ENCODE assay signal across 10 cellular contexts in genomic region chr17:3659541-3660111, GRCh38. TPM values are rescaled to one million over a fixed set of nuclear protein-coding genes. Genes with fewer than 3 reads are reported as not detected.
DNase-seq lines count a peak whose midpoint lies in the region; ATAC-seq and TF ChIP-seq lines count a peak whose summit lies in the region.
"Had no signal": no experiment of that assay in that cellular context is flagged by ENCODE, and none has a peak within 500 bp of the region (broad histone marks: within the 10 kb centered on the region; RNA-seq: fewer than 3 reads in every experiment).

No MANE protein-coding gene starts in this region.

- ATAC-seq in naive thymus-derived CD8-positive, alpha-beta T cell: no peak

- no peaks in the 10 kb centered on the region for H3K27me3 ChIP-seq in SJSA1 (replicated peaks)

- POLR2A ChIA-PET in naive thymus-derived CD8-positive, alpha-beta T cell (lab: Charles Lee): no interaction called here

- TF ChIP-seq CTCF in fibroblast of mammary gland (conservative IDR thresholded peaks at IDR 0.05; ENCODE audit: control insufficient read depth, insufficient read depth, low read depth, low read length): peak; percentile 39

- H3K4me1 Mint-ChIP-seq in naive thymus-derived CD8-positive, alpha-beta T cell: no peaks in the 10 kb centered on the region

- no peaks in the 10 kb centered on the region for H3K36me3 Mint-ChIP-seq in naive thymus-derived CD8-positive, alpha-beta T cell

- peaks cover 69% of the 10 kb centered on the region for H3K36me3 ChIP-seq in SJSA1

- no peaks in the 10 kb centered on the region for H3K9me3 Mint-ChIP-seq in naive thymus-derived CD8-positive, alpha-beta T cell

- DNase-seq in AG08395 (ENCODE audit: low spot score) (peak; percentile 95), SJSA1 (ENCODE audit: low read depth in 1 of 2, low spot score in 2 of 2) (peak; percentile 85 to 90), fibroblast of mammary gland (ENCODE audit: low read depth) (peak; percentile 96), non-pigmented ciliary epithelial cell (ENCODE audit: low read depth) (peak; percentile 60), occipital lobe (lab: John Stamatoyannopoulos, UW) (no peak), NCI-H510A (lab: John Stamatoyannopoulos, UW) (no peak), NCI-H2081 treated with DMSO at 0.1 percent for 48 hours (lab: John Stamatoyannopoulos, UW) (no peak)
- no peak for DNase-seq in naive thymus-derived CD8-positive, alpha-beta T cell
- DNase-seq: central memory CD4-positive, alpha-beta T cell; stimulated activated CD4-positive, alpha-beta T cell treated with anti-CD3 and anti-CD28 coated beads, Interleukin-4, amount 100 ng/mL, for 4 hours had no signal

- no peaks in the 10 kb centered on the region for H3K9me3 ChIP-seq in SJSA1 (replicated peaks)

- H3K4me1 ChIP-seq in SJSA1 (replicated peaks): peaks cover 31% of the 10 kb centered on the region

- no peaks in the 10 kb centered on the region for H3K27me3 Mint-ChIP-seq in naive thymus-derived CD8-positive, alpha-beta T cell

- H3K27ac ChIP-seq in SJSA1: peak overlapping the region; percentile 38

- no peak overlapping the region for H3K27ac Mint-ChIP-seq in naive thymus-derived CD8-positive, alpha-beta T cell

- H3K4me3 Mint-ChIP-seq in naive thymus-derived CD8-positive, alpha-beta T cell: no peak overlapping the region

- H3K4me3 ChIP-seq in SJSA1 (no peak overlapping the region), fibroblast of mammary gland (ENCODE audit: control insufficient read depth, low read depth, low read length) (no peak overlapping the region)

RNA-seq across cellular contexts. Expression of gene TAX1BP3, which starts 8.8 kb away (rescaled TPM):
- total RNA-seq in SJSA1 (2014; rRNA removed; shearing (Covaris generic)): 230 and 293 TPM in 2 replicates
- 10 to 100 TPM; 12.0 to 14.6 TPM for total RNA-seq in naive thymus-derived CD8-positive, alpha-beta T cell
- 10 to 100 TPM; 26.6 to 28.1 (median 27.4) TPM for polyA plus RNA-seq in naive thymus-derived CD8-positive, alpha-beta T cell
- 22.8 TPM for total RNA-seq in occipital lobe

RNA-seq across cellular contexts. Expression of gene EMC6, which starts 9.0 kb away (rescaled TPM):
- total RNA-seq in SJSA1 (2014; rRNA removed; shearing (Covaris generic)): 21.5 and 34.3 TPM in 2 replicates
- total RNA-seq in naive thymus-derived CD8-positive, alpha-beta T cell: 10 to 100 TPM; 29.8 TPM
- polyA plus RNA-seq in naive thymus-derived CD8-positive, alpha-beta T cell: 10 to 100 TPM; 83.3 to 97.0 (median 92.5) TPM
- 8.1 TPM for total RNA-seq in occipital lobe

RNA-seq across cellular contexts. Expression of gene CTNS, which starts 23.1 kb away (rescaled TPM):
- total RNA-seq in SJSA1 (2014; rRNA removed; shearing (Covaris generic)): 8.9 and 26.6 TPM in 2 replicates
- total RNA-seq in naive thymus-derived CD8-positive, alpha-beta T cell: 10 to 100 TPM in 1 of 2 experiments, 1 to 10 TPM in 1; 9.8 to 11.7 TPM
- polyA plus RNA-seq in naive thymus-derived CD8-positive, alpha-beta T cell: 1 to 10 TPM; 4.5 to 9.5 (median 8.7) TPM
- total RNA-seq in occipital lobe: 7.0 TPM

RNA-seq across cellular contexts. Expression of gene SHPK, which starts 23.6 kb away (rescaled TPM):
- 9.6 and 11.3 TPM in 2 replicates for total RNA-seq in SJSA1 (2014; rRNA removed; shearing (Covaris generic))
- total RNA-seq in naive thymus-derived CD8-positive, alpha-beta T cell: 10 to 100 TPM in 1 of 2 experiments, 1 to 10 TPM in 1; 8.8 to 10.1 TPM
- polyA plus RNA-seq in naive thymus-derived CD8-positive, alpha-beta T cell: 1 to 10 TPM; 3.5 to 7.1 (median 4.7) TPM
- total RNA-seq in occipital lobe: 10.0 TPM

RNA-seq across cellular contexts. Expression of gene P2RX5, which starts 36.3 kb away (rescaled TPM):
- not detected in 2 replicates for total RNA-seq in SJSA1 (2014; rRNA removed; shearing (Covaris generic))
- 10 to 100 TPM; 22.1 to 23.7 TPM for total RNA-seq in naive thymus-derived CD8-positive, alpha-beta T cell
- 10 to 100 TPM; 15.6 to 23.6 (median 16.7) TPM for polyA plus RNA-seq in naive thymus-derived CD8-positive, alpha-beta T cell
- 10.0 TPM for total RNA-seq in occipital lobe

Comparison
In these comparisons a context has a peak if more than half of its experiments do, and no peak if none do; other contexts are left out.
1. DNase-seq: peak in AG08395 (single experiment), SJSA1 (2 of 2), fibroblast of mammary gland (single experiment) and non-pigmented ciliary epithelial cell (single experiment); none in naive thymus-derived CD8-positive, alpha-beta T cell (0 of 10), occipital lobe (single experiment), NCI-H510A (single experiment) and NCI-H2081 treated with DMSO at 0.1 percent for 48 hours (single experiment).